Comparison of ENCODE assay signal across 1 cellular context in the genomic region with DNA sequence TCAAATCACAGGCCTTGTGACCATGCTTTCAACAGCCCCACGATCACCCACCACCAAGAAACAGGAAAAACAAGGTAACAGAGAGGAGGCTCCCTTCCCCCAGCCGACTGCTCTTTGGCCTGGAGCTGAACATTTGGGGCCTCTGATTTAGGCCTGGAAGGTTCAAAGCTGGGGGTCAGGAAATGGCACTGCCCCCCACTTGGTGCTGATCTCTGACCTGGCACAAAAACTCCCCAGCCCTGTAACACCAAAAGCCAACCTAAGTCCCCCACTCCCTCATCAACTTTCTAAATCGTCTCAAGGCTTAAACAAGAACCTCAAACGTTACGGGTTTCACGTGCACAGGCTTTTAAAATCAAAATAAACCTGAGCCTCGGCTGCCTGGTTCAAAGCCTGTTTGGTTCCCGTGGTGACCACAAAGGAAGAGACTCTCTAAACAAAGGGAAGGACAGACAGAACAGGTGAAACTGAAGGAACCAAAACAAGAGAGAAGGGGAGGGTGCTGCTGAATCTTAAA.
TF ChIP-seq lines count a peak whose summit lies in the region.

No MANE protein-coding gene starts in this region.

TF ChIP-seq in HepG2, 621 proteins besides CTCF, POLR2A, EP300 and RAD21 (continued from another document):
- TF ChIP-seq, protein P1, sequence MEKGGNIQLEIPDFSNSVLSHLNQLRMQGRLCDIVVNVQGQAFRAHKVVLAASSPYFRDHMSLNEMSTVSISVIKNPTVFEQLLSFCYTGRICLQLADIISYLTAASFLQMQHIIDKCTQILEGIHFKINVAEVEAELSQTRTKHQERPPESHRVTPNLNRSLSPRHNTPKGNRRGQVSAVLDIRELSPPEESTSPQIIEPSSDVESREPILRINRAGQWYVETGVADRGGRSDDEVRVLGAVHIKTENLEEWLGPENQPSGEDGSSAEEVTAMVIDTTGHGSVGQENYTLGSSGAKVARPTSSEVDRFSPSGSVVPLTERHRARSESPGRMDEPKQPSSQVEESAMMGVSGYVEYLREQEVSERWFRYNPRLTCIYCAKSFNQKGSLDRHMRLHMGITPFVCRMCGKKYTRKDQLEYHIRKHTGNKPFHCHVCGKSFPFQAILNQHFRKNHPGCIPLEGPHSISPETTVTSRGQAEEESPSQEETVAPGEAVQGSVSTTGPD (CRISPR knock-in tag; IDR thresholded peaks at IDR 0.05) = no peak
- TF ChIP-seq, protein P2, sequence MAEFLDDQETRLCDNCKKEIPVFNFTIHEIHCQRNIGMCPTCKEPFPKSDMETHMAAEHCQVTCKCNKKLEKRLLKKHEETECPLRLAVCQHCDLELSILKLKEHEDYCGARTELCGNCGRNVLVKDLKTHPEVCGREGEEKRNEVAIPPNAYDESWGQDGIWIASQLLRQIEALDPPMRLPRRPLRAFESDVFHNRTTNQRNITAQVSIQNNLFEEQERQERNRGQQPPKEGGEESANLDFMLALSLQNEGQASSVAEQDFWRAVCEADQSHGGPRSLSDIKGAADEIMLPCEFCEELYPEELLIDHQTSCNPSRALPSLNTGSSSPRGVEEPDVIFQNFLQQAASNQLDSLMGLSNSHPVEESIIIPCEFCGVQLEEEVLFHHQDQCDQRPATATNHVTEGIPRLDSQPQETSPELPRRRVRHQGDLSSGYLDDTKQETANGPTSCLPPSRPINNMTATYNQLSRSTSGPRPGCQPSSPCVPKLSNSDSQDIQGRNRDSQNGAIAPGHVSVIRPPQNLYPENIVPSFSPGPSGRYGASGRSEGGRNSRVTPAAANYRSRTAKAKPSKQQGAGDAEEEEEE (CRISPR knock-in tag; IDR thresholded peaks at IDR 0.05; ENCODE audit: borderline replicate concordance) = no peak
- TF ChIP-seq ZSCAN9 (CRISPR knock-in tag; IDR thresholded peaks at IDR 0.05; ENCODE audit: borderline replicate concordance) (no peak), RFX3 (CRISPR knock-in tag; IDR thresholded peaks at IDR 0.05) (no peak), ZNF790 (CRISPR knock-in tag; IDR thresholded peaks at IDR 0.05; ENCODE audit: borderline replicate concordance) (no peak), HOXD1 (CRISPR knock-in tag; IDR thresholded peaks at IDR 0.05) (no peak)
TF ChIP-seq in HepG2: peak in this region for 0.
